Comparison of ENCODE assay signal across 30 cellular contexts in genomic region chr1:70017770-70018169, GRCh38.
"Had no signal": no experiment of that assay in that cellular context is flagged by ENCODE, and none has a peak within 500 bp of the region (broad histone marks: within the 10 kb centered on the region; RNA-seq: fewer than 3 reads in every experiment).

No MANE protein-coding gene starts in this region.

- H3K4me3 ChIP-seq: coronary artery, dorsolateral prefrontal cortex, heart right ventricle, left ventricle myocardium inferior, lung, mucosa of descending colon, ovary, right lobe of liver, skin epidermis, testis, transverse colon had no signal

- H3K27ac Mint-ChIP-seq: activated CD4-positive, alpha-beta memory T cell treated with anti-CD3 and anti-CD28 coated beads, Interleukin-2, amount 10 ng/mL, durations not matched to agents 7 days and 5 days; activated CD4-positive, alpha-beta T cell treated with anti-CD3 and anti-CD28 coated beads, Interleukin-2, amount 10 ng/mL, durations not matched to agents 7 days and 5 days; activated T-cell treated with anti-CD3 and anti-CD28 coated beads, Interleukin-2, amount 50 U/mL, for 24 hours; effector memory CD8-positive, alpha-beta T cell; nephron progenitor cell; progenitor cell of endocrine pancreas had no signal

- H3K9me3 ChIP-seq: heart right ventricle, left ventricle myocardium inferior, mucosa of descending colon, ovary, right lobe of liver, testis, transverse colon had no signal

- H3K9me3 Mint-ChIP-seq: activated CD4-positive, alpha-beta memory T cell treated with anti-CD3 and anti-CD28 coated beads, Interleukin-2, amount 10 ng/mL, durations not matched to agents 7 days and 5 days; activated CD4-positive, alpha-beta T cell treated with anti-CD3 and anti-CD28 coated beads, Interleukin-2, amount 10 ng/mL, durations not matched to agents 7 days and 5 days; effector memory CD8-positive, alpha-beta T cell; nephron progenitor cell had no signal

- H3K27ac ChIP-seq: coronary artery, dorsolateral prefrontal cortex, heart right ventricle, left ventricle myocardium inferior, ovary, right lobe of liver, skin epidermis, testis, transverse colon had no signal

- H3K27me3 Mint-ChIP-seq: activated CD4-positive, alpha-beta memory T cell treated with anti-CD3 and anti-CD28 coated beads, Interleukin-2, amount 10 ng/mL, durations not matched to agents 7 days and 5 days; activated CD4-positive, alpha-beta T cell treated with anti-CD3 and anti-CD28 coated beads, Interleukin-2, amount 10 ng/mL, durations not matched to agents 7 days and 5 days; activated T-cell treated with anti-CD3 and anti-CD28 coated beads, Interleukin-2, amount 50 U/mL, for 24 hours; effector memory CD8-positive, alpha-beta T cell had no signal

- ATAC-seq: effector memory CD8-positive, alpha-beta T cell; heart right ventricle; mucosa of descending colon; right lobe of liver; stimulated activated naive CD8-positive, alpha-beta T cell treated with anti-CD3 and anti-CD28 coated beads, Interleukin-15, Interleukin-2, amounts not matched to agents 100 U/mL and 50 U/mL, for 24 hours had no signal

- H3K4me1 Mint-ChIP-seq: activated CD4-positive, alpha-beta memory T cell treated with anti-CD3 and anti-CD28 coated beads, Interleukin-2, amount 10 ng/mL, durations not matched to agents 7 days and 5 days; activated CD4-positive, alpha-beta T cell treated with anti-CD3 and anti-CD28 coated beads, Interleukin-2, amount 10 ng/mL, durations not matched to agents 7 days and 5 days; nephron progenitor cell had no signal

- H3K36me3 ChIP-seq: heart right ventricle, left ventricle myocardium inferior, ovary, right lobe of liver, transverse colon had no signal

- DNase-seq: activated CD4-positive, alpha-beta memory T cell treated with anti-CD3 and anti-CD28 coated beads, Interleukin-2, amount 10 ng/mL, durations not matched to agents 7 days and 5 days; activated CD4-positive, alpha-beta T cell treated with anti-CD3 and anti-CD28 coated beads, Interleukin-2, amount 10 ng/mL, durations not matched to agents 7 days and 5 days; activated CD4-positive, CD25-positive, alpha-beta regulatory T cell treated with anti-CD3 and anti-CD28 coated beads, Interleukin-2, amount 50 U/mL, for 72 hours; activated CD8-positive, alpha-beta memory T cell treated with anti-CD3 and anti-CD28 coated beads, Interleukin-2, amount 50 U/mL, for 48 hours; activated gamma-delta T cell treated with Interleukin-2 at 50 U/mL for 16 hours; activated naive CD4-positive, alpha-beta T cell treated with anti-CD3 and anti-CD28 coated beads, Interleukin-2, amount 50 U/mL, for 16 hours; activated T-cell treated with anti-CD3 and anti-CD28 coated beads, Interleukin-2, amount 50 U/mL, for 24 hours; amygdala; cerebellar nuclear complex; dorsolateral prefrontal cortex; effector memory CD8-positive, alpha-beta T cell; erythroblast; foreskin fibroblast; heart right ventricle; left ventricle myocardium inferior; mucosa of descending colon; nephron progenitor cell; ovary; right lobe of liver; stimulated activated CD4-positive, alpha-beta T cell treated with anti-CD3 and anti-CD28 coated beads, Interleukin-12 subunit alpha, Interleukin-12 subunit beta, amount 100 ng/mL, for 4 hours; stimulated activated CD4-positive, alpha-beta T cell treated with anti-CD3 and anti-CD28 coated beads, Interleukin-4, amount 100 ng/mL, for 1 hour; stimulated activated naive CD8-positive, alpha-beta T cell treated with anti-CD3 and anti-CD28 coated beads, Interleukin-15, Interleukin-2, amounts not matched to agents 100 U/mL and 50 U/mL, for 24 hours; T-helper 2 cell; testis; transverse colon had no signal

- H3K27me3 ChIP-seq: dorsolateral prefrontal cortex, heart right ventricle, ovary, right lobe of liver, testis, transverse colon had no signal

- H3K4me3 Mint-ChIP-seq: activated CD4-positive, alpha-beta memory T cell treated with anti-CD3 and anti-CD28 coated beads, Interleukin-2, amount 10 ng/mL, durations not matched to agents 7 days and 5 days; activated CD4-positive, alpha-beta T cell treated with anti-CD3 and anti-CD28 coated beads, Interleukin-2, amount 10 ng/mL, durations not matched to agents 7 days and 5 days; activated T-cell treated with anti-CD3 and anti-CD28 coated beads, Interleukin-2, amount 50 U/mL, for 24 hours; effector memory CD8-positive, alpha-beta T cell; nephron progenitor cell had no signal

- H3K4me1 ChIP-seq: heart right ventricle, left ventricle myocardium inferior, right lobe of liver, testis, transverse colon had no signal

- FAIRE-seq: urothelium cell line had no signal
